9 cellular contexts compared by ENCODE assay signal in the genomic region with DNA sequence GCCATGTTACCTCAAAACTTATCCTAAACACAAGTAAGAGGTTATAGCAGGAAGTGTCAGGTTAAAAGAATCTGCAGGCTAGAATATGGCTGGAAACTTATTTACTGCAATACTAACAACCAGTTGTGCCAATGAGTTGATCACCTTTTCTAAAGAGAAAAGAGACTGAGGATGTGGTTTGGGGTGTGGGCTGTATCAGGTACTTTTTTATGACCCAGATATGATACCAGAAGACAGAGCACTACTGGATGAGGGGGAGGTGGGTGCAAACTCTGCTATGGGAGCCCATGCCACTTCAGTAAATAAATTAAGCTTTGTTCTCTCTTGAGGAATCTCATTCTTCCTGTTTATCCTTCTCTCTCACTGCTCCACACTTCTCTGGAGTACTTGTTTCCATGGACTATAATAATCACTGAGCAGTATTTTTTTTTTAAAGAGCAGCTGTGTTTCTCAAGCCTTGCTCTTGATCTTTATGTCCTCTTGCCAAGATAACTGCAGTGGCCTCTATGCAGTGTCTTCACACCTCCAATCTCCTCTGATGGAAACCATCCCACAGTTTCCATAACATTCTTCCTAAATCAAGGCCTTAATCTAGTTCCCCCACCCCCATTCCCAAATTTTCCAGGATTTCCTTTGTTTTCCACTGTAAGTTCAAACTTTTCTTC. TPM values are rescaled to one million over a fixed set of nuclear protein-coding genes. Genes with fewer than 3 reads are reported as not detected.
DNase-seq lines count a peak whose midpoint lies in the region; ATAC-seq, FAIRE-seq and TF ChIP-seq lines count a peak whose summit lies in the region.
"Had no signal": no experiment of that assay in that cellular context is flagged by ENCODE, and none has a peak within 500 bp of the region (broad histone marks: within the 10 kb centered on the region; RNA-seq: fewer than 3 reads in every experiment).

No MANE protein-coding gene starts in this region.

- no peaks in the 10 kb centered on the region for H3K9me3 ChIP-seq in GM12878 (replicated peaks; ENCODE audit: control insufficient read depth, insufficient read depth, low read length)
- no peaks in the 10 kb centered on the region for H3K9me3 ChIP-seq in breast epithelium
- no peaks in the 10 kb centered on the region for H3K9me3 ChIP-seq in PC-9 (ENCODE audit: insufficient read depth, low read depth)

- H3K79me2 ChIP-seq in GM12878 (ENCODE audit: control insufficient read depth, insufficient read depth, low read length) (no peaks in the 10 kb centered on the region), PC-9 (ENCODE audit: low read depth) (no peaks in the 10 kb centered on the region)

- TF ChIP-seq CTCF in GM12878 (IDR thresholded peaks at IDR 0.05 in 2 of 3, conservative IDR thresholded peaks at IDR 0.05 in 1 of 3; ENCODE audit: control insufficient read depth in 2 of 3, extremely low read depth in 1 of 3, insufficient read depth in 1 of 3, low read depth in 3 of 3, low read length in 3 of 3): no peak
- TF ChIP-seq CTCF in breast epithelium (IDR thresholded peaks at IDR 0.05): no peak
- TF ChIP-seq CTCF in PC-9 (conservative IDR thresholded peaks at IDR 0.05): no peak

- RAD21 ChIA-PET in GM12878 (lab: Charles Lee; ENCODE audit: unreplicated experiment): no interaction called here

- in situ Hi-C loops in GM12878 (cut with MboI): no loop called here

- H2AFZ ChIP-seq in GM12878 (ENCODE audit: control insufficient read depth, low read depth, low read length): no peak overlapping the region
- H2AFZ ChIP-seq in PC-9: no peak overlapping the region

- no peak overlapping the region for H3K9ac ChIP-seq in GM12878 (ENCODE audit: control insufficient read depth, insufficient read depth, low read length)

- H3K36me3 ChIP-seq in GM12878 (ENCODE audit: control insufficient read depth in 2 of 2, insufficient read depth in 2 of 2, low read length in 1 of 2): no peaks in the 10 kb centered on the region; a peak in 2 of 4 replicates
- H3K36me3 ChIP-seq in breast epithelium: no peaks in the 10 kb centered on the region
- no peaks in the 10 kb centered on the region for H3K36me3 ChIP-seq in PC-9 (ENCODE audit: low read depth)

- no peaks in the 10 kb centered on the region for H3K9me2 ChIP-seq in PC-9 (ENCODE audit: insufficient read depth)

- peak; percentile 18 for FAIRE-seq in GM12878 (lab: Jason Lieb, UNC)

- H3K27ac ChIP-seq in GM12878 (ENCODE audit: control insufficient read depth, insufficient read depth) (0 out of 2 replicates have a peak overlapping the region, but pooled peaks have one; percentile 11), breast epithelium (no peak overlapping the region), PC-9 (no peak overlapping the region)

- SMC1A ChIA-PET in GM12878 (lab: Charles Lee; ENCODE audit: uncharacterized antibody, unreplicated experiment): interaction anchor here (0.7 to 1.2 kb wide), 3 partner anchors 11 to 300 kb away, joined by 3 to 4 read pairs (median 3); no protein-coding TSS in a partner anchor

- H4K20me1 ChIP-seq in GM12878 (ENCODE audit: control insufficient read depth, insufficient read depth): no peaks in the 10 kb centered on the region
- H4K20me1 ChIP-seq in PC-9 (ENCODE audit: insufficient read depth): no peaks in the 10 kb centered on the region

- BruUV-seq in GM12878 (replicated peaks; lab: Mats Ljungman, UMichigan) (no TSS peak), PC-9 (replicated peaks; lab: Mats Ljungman, UMichigan) (no TSS peak)

- H3K4me3 ChIP-seq in GM12878 (no peak overlapping the region), breast epithelium (no peak overlapping the region), PC-9 (no peak overlapping the region)

- TF ChIP-seq EP300 in GM12878 (IDR thresholded peaks at IDR 0.05; ENCODE audit: borderline replicate concordance in 1 of 2, control insufficient read depth in 1 of 2, low read depth in 2 of 2, low read length in 2 of 2): no peak

- intact Hi-C loops in GM12878 (cut with micrococcal nuclease; ENCODE audit: unreplicated experiment) (loop anchor here (2.0 kb wide), 1 partner anchor 38 kb away; no protein-coding TSS in a partner anchor), breast epithelium (cut with DNase I; ENCODE audit: low total_unique reads) (no loop called here), PC-9 (cut with micrococcal nuclease; ENCODE audit: unreplicated experiment) (no loop called here)

- H3K4me2 ChIP-seq in GM12878 (ENCODE audit: control insufficient read depth, insufficient read depth) (no peak overlapping the region), PC-9 (no peak overlapping the region)

- DNase-seq in GM12878 (ENCODE audit: low read depth, low spot score) (no peak), breast epithelium (ENCODE audit: low spot score in 2 of 2) (no peak), SW480 (ENCODE audit: low spot score) (no peak), PC-9 (no peak), NCI-H446 treated with DMSO at 0.1 percent for 48 hours (lab: John Stamatoyannopoulos, UW) (no peak)
- DNase-seq: NCI-H2081 had no signal

- no peaks in the 10 kb centered on the region for H3F3A ChIP-seq in PC-9 (ENCODE audit: insufficient read depth, low read depth)

- POLR2A ChIA-PET in GM12878 (lab: Charles Lee) (no interaction called here), PC-9 (lab: Charles Lee; ENCODE audit: unreplicated experiment) (no interaction called here)

- no peak for TF ChIP-seq RAD21 in GM12878 (IDR thresholded peaks at IDR 0.05; ENCODE audit: insufficient read depth, low read depth, low read length)

- TF ChIP-seq POLR2A in GM12878 (IDR thresholded peaks at IDR 0.05; ENCODE audit: low read depth, low read length): no peak
- TF ChIP-seq POLR2A in breast epithelium (IDR thresholded peaks at IDR 0.05): no peak

- no peaks in the 10 kb centered on the region for H3K27me3 ChIP-seq in GM12878 (replicated peaks in 1 of 2; ENCODE audit: control insufficient read depth in 2 of 2, insufficient read depth in 2 of 2, low read length in 1 of 2)
- H3K27me3 ChIP-seq in breast epithelium: no peaks in the 10 kb centered on the region
- no peaks in the 10 kb centered on the region for H3K27me3 ChIP-seq in PC-9 (ENCODE audit: insufficient read depth, low read depth)

- ATAC-seq in GM18502 (IDR thresholded peaks at IDR 0.05; ENCODE audit: poor library complexity, unreplicated experiment) (peak; percentile 92), GM19455 (IDR thresholded peaks at IDR 0.05; ENCODE audit: unreplicated experiment) (peak; percentile 75), HG03196 (IDR thresholded peaks at IDR 0.05; ENCODE audit: unreplicated experiment) (peak; percentile 66), GM12878 (peak; percentile 93)

- CTCF ChIA-PET in GM12878 (lab: Yijun Ruan, JAX) (no interaction called here), PC-9 (lab: Charles Lee) (no interaction called here)

- H3K4me1 ChIP-seq in GM12878 (ENCODE audit: control insufficient read depth, insufficient read depth, low read length) (peaks cover 6% of the 10 kb centered on the region), breast epithelium (no peaks in the 10 kb centered on the region), PC-9 (replicated peaks; ENCODE audit: insufficient read depth) (no peaks in the 10 kb centered on the region)

TF ChIP-seq in GM12878, 131 proteins besides CTCF, POLR2A, EP300 and RAD21:
- TF ChIP-seq, protein P1, sequence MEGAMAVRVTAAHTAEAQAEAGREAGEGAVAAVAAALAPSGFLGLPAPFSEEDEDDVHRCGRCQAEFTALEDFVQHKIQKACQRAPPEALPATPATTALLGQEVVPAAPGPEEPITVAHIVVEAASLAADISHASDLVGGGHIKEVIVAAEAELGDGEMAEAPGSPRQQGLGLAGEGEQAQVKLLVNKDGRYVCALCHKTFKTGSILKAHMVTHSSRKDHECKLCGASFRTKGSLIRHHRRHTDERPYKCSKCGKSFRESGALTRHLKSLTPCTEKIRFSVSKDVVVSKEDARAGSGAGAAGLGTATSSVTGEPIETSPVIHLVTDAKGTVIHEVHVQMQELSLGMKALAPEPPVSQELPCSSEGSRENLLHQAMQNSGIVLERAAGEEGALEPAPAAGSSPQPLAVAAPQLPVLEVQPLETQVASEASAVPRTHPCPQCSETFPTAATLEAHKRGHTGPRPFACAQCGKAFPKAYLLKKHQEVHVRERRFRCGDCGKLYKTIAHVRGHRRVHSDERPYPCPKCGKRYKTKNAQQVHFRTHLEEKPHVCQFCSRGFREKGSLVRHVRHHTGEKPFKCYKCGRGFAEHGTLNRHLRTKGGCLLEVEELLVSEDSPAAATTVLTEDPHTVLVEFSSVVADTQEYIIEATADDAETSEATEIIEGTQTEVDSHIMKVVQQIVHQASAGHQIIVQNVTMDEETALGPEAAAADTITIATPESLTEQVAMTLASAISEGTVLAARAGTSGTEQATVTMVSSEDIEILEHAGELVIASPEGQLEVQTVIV (IDR thresholded peaks at IDR 0.05; ENCODE audit: borderline replicate concordance, partially characterized antibody): no peak
- TF ChIP-seq RUNX3 (IDR thresholded peaks at IDR 0.05; ENCODE audit: low read length): peak; percentile 76
- no peak for TF ChIP-seq POU2F2 (IDR thresholded peaks at IDR 0.05; ENCODE audit: borderline replicate concordance, low read depth, low read length)
- TF ChIP-seq SPI1 (IDR thresholded peaks at IDR 0.05; ENCODE audit: borderline replicate concordance, insufficient read depth, low read depth, low read length): no peak
- TF ChIP-seq FOXM1 (IDR thresholded peaks at IDR 0.05; ENCODE audit: low read depth, low read length): no peak
- no peak for TF ChIP-seq HDGF (IDR thresholded peaks at IDR 0.05)

RNA-seq across cellular contexts. Expression of a gene that starts 51.2 kb away (rescaled TPM):
- total RNA-seq in GM12878 (2013; cell fraction: nucleolus; rRNA removed): not detected in 2 replicates
- total RNA-seq in GM12878 (2014; rRNA removed) (not detected in 2 replicates), GM12878 (2014; rRNA removed; fragmentation: Illumina TruSeq; extraction: Trizol) (not detected in 2 replicates), GM12878 (2021) (0.26 and 0.29 TPM in 2 replicates), breast epithelium (10 to 100 TPM; 35.0 to 73.7 (median 35.9) TPM), PC-9 (2021) (0.48 and 0.68 TPM in 2 replicates)
- 0.34 TPM for polyA plus RNA-seq in GM12878 (2011; ENCODE audit: low read depth)
- polyA plus RNA-seq in GM12878 (2011; rRNA removed) (0.19 TPM in 1 of 2 replicates, not detected in the other), GM12878 (2014; fragmentation: Illumina TruSeq; extraction: Trizol) (not detected in 2 replicates), GM12878 (2014; fragmentation: Nextera tagmentation; extraction: Ambion mirVana) (under 1 TPM; 0.13 to 0.37 TPM), GM12878 (2014; rRNA removed) (0.08 TPM in 1 of 2 replicates, not detected in the other), GM12878 (2016; fragmentation: Nextera tagmentation; extraction: Ambion mirVana) (under 1 TPM; 0.39 to 0.42 TPM)
- not detected in 2 replicates for polyA plus RNA-seq in GM12878 (2011; cell fraction: cytosol; rRNA removed)
- 0.32 TPM in 1 of 2 replicates, not detected in the other for polyA plus RNA-seq in GM12878 (2011; cell fraction: nucleus; rRNA removed)
- 0.63 and 1.0 TPM in 2 replicates for polyA plus RNA-seq in GM12878 (2012)
- polyA minus RNA-seq in GM12878 (2011; rRNA and poly(A)+ RNA removed): not detected in 2 replicates
- not detected in 2 replicates for polyA minus RNA-seq in GM12878 (2011; cell fraction: cytosol; rRNA and poly(A)+ RNA removed)
- 0.48 TPM in 1 of 2 replicates, not detected in the other for polyA minus RNA-seq in GM12878 (2011; cell fraction: nucleus; rRNA and poly(A)+ RNA removed)

Comparison
In these comparisons a context has a peak if more than half of its experiments do, and no peak if none do; other contexts are left out.
1. RNA of a gene that starts 51.2 kb away (total RNA-seq): 35.0 to 73.7 TPM in breast epithelium; 0.48 to 0.68 TPM in PC-9 and 0.26 to 0.29 TPM in GM12878; every median in the first group is over 10 times any median in the second.
2. Peak in every context shown above with its lines, with median percentiles within 50 percentile points of each other: ATAC-seq.